ENCODE assay signal across 9 cellular contexts in genomic region chr1:110673805-110674336, GRCh38. TPM values are rescaled to one million over a fixed set of nuclear protein-coding genes. Genes with fewer than 3 reads are reported as not detected.
DNase-seq lines count a peak whose midpoint lies in the region; ATAC-seq lines count a peak whose summit lies in the region.
"Had no signal": no experiment of that assay in that cellular context is flagged by ENCODE, and none has a peak within 500 bp of the region (broad histone marks: within the 10 kb centered on the region; RNA-seq: fewer than 3 reads in every experiment).

No MANE protein-coding gene starts in this region.

- DNase-seq in Right ventricle myocardium inferior (ENCODE audit: missing footprints) (peak; percentile 60), left cardiac atrium (no peak), NCI-H748 (lab: John Stamatoyannopoulos, UW; ENCODE audit: unreplicated experiment) (no peak), NOMO-1 (lab: John Stamatoyannopoulos, UW; ENCODE audit: unreplicated experiment in 2 of 2) (no peak), NCI-H1436 treated with DMSO at 0.1 percent for 48 hours (lab: John Stamatoyannopoulos, UW) (no peak)
- DNase-seq in activated naive CD8-positive, alpha-beta T cell treated with anti-CD3 and anti-CD28 coated beads, Interleukin-2, amount 50 U/mL, for 24 hours, result peak; percentile 27

- H3K27ac Mint-ChIP-seq in activated naive CD8-positive, alpha-beta T cell treated with anti-CD3 and anti-CD28 coated beads, Interleukin-2, amount 50 U/mL, for 24 hours, result peak overlapping the region; percentile 92

- ATAC-seq in Right ventricle myocardium inferior (no peak), left cardiac atrium (no peak)
- no peak for ATAC-seq in activated naive CD8-positive, alpha-beta T cell treated with anti-CD3 and anti-CD28 coated beads, Interleukin-2, amount 50 U/mL, for 24 hours

- no peaks in the 10 kb centered on the region for H3K9me3 ChIP-seq in mucosa of stomach (ENCODE audit: control insufficient read depth, low read length)

- peak overlapping the region; percentile 14 for H3K9ac ChIP-seq in mucosa of stomach (ENCODE audit: low read length)

- H3K27me3 ChIP-seq in mucosa of stomach (ENCODE audit: control insufficient read depth, insufficient read depth, low read length), result peaks cover 55% of the 10 kb centered on the region

- H3K9me3 Mint-ChIP-seq in activated naive CD8-positive, alpha-beta T cell treated with anti-CD3 and anti-CD28 coated beads, Interleukin-2, amount 50 U/mL, for 24 hours, result no peaks in the 10 kb centered on the region

- H3K27me3 Mint-ChIP-seq in activated naive CD8-positive, alpha-beta T cell treated with anti-CD3 and anti-CD28 coated beads, Interleukin-2, amount 50 U/mL, for 24 hours, result no peaks in the 10 kb centered on the region

- intact Hi-C loops in Right ventricle myocardium inferior (cut with DNase I), result no loop called here
- intact Hi-C loops in left cardiac atrium (cut with DNase I), result loop anchor here in 1 of 2 donors (5.0 kb wide), 1 partner anchor 37 kb away; no protein-coding TSS in a partner anchor

- H3K4me3 ChIP-seq in mucosa of stomach (ENCODE audit: low read length), result no peak overlapping the region
- H3K4me3 ChIP-seq in urinary bladder (ENCODE audit: low read depth, low read length), result peak overlapping the region; percentile 46

- H3K36me3 Mint-ChIP-seq in activated naive CD8-positive, alpha-beta T cell treated with anti-CD3 and anti-CD28 coated beads, Interleukin-2, amount 50 U/mL, for 24 hours (ENCODE audit: low read depth), result peaks cover 9% of the 10 kb centered on the region

- H3K4me1 Mint-ChIP-seq in activated naive CD8-positive, alpha-beta T cell treated with anti-CD3 and anti-CD28 coated beads, Interleukin-2, amount 50 U/mL, for 24 hours, result peaks cover 53% of the 10 kb centered on the region

- no peak overlapping the region for H3K27ac ChIP-seq in urinary bladder (ENCODE audit: low read depth)

- H3K36me3 ChIP-seq in mucosa of stomach (ENCODE audit: control insufficient read depth, insufficient read depth, low read length) (no peaks in the 10 kb centered on the region), urinary bladder (ENCODE audit: insufficient read depth) (no peaks in the 10 kb centered on the region)

- H3K4me3 Mint-ChIP-seq in activated naive CD8-positive, alpha-beta T cell treated with anti-CD3 and anti-CD28 coated beads, Interleukin-2, amount 50 U/mL, for 24 hours, result peak overlapping the region; percentile 90

- H3K4me1 ChIP-seq in mucosa of stomach (ENCODE audit: control insufficient read depth, insufficient read depth, low read length) (no peaks in the 10 kb centered on the region), urinary bladder (ENCODE audit: insufficient read depth) (no peaks in the 10 kb centered on the region)

- WGBS in urinary bladder, result 31% methylated on average over 51 of the region's 51 CpGs

RNA-seq across cellular contexts. Expression of gene KCNA3, which starts 0.9 kb away (rescaled TPM):
- total RNA-seq in Right ventricle myocardium inferior, result 0.38 TPM
- 1 to 10 TPM; 2.0 to 2.7 TPM for total RNA-seq in left cardiac atrium
- 3.1 TPM for total RNA-seq in urinary bladder
- polyA plus RNA-seq in urinary bladder, result 0.37 TPM
- total RNA-seq: renal cortical epithelial cell had no signal

Comparison
In these comparisons a context has a peak if more than half of its experiments do, and no peak if none do; other contexts are left out.
1. DNase-seq: peak in Right ventricle myocardium inferior (single experiment) and activated naive CD8-positive, alpha-beta T cell treated with anti-CD3 and anti-CD28 coated beads, Interleukin-2, amount 50 U/mL, for 24 hours (single experiment); none in left cardiac atrium (single experiment), NCI-H748 (single experiment), NOMO-1 (0 of 2) and NCI-H1436 treated with DMSO at 0.1 percent for 48 hours (single experiment).